8 cellular contexts compared by ENCODE assay signal in genomic region chrX:24693453-24694202, GRCh38. TPM values are rescaled to one million over a fixed set of nuclear protein-coding genes. Genes with fewer than 3 reads are reported as not detected.
DNase-seq lines count a peak whose midpoint lies in the region; ATAC-seq lines count a peak whose summit lies in the region.

A gene with protein sequence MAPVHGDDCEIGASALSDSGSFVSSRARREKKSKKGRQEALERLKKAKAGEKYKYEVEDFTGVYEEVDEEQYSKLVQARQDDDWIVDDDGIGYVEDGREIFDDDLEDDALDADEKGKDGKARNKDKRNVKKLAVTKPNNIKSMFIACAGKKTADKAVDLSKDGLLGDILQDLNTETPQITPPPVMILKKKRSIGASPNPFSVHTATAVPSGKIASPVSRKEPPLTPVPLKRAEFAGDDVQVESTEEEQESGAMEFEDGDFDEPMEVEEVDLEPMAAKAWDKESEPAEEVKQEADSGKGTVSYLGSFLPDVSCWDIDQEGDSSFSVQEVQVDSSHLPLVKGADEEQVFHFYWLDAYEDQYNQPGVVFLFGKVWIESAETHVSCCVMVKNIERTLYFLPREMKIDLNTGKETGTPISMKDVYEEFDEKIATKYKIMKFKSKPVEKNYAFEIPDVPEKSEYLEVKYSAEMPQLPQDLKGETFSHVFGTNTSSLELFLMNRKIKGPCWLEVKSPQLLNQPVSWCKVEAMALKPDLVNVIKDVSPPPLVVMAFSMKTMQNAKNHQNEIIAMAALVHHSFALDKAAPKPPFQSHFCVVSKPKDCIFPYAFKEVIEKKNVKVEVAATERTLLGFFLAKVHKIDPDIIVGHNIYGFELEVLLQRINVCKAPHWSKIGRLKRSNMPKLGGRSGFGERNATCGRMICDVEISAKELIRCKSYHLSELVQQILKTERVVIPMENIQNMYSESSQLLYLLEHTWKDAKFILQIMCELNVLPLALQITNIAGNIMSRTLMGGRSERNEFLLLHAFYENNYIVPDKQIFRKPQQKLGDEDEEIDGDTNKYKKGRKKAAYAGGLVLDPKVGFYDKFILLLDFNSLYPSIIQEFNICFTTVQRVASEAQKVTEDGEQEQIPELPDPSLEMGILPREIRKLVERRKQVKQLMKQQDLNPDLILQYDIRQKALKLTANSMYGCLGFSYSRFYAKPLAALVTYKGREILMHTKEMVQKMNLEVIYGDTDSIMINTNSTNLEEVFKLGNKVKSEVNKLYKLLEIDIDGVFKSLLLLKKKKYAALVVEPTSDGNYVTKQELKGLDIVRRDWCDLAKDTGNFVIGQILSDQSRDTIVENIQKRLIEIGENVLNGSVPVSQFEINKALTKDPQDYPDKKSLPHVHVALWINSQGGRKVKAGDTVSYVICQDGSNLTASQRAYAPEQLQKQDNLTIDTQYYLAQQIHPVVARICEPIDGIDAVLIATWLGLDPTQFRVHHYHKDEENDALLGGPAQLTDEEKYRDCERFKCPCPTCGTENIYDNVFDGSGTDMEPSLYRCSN (N-terminal part only) (plus strand): TSS chrX:24693918. CDS start chrX:24693962, 44 bp downstream.

- peaks cover 7% of the 10 kb centered on the region for H3K27me3 Mint-ChIP-seq in activated CD4-positive, alpha-beta T cell treated with anti-CD3 and anti-CD28 coated beads, Interleukin-2, amount 10 ng/mL, durations not matched to agents 7 days and 5 days

- H3K36me3 Mint-ChIP-seq in activated CD4-positive, alpha-beta T cell treated with anti-CD3 and anti-CD28 coated beads, Interleukin-2, amount 10 ng/mL, durations not matched to agents 7 days and 5 days (ENCODE audit: low read depth): peaks cover 10% of the 10 kb centered on the region

- no peaks in the 10 kb centered on the region for H3K9me3 Mint-ChIP-seq in activated CD4-positive, alpha-beta T cell treated with anti-CD3 and anti-CD28 coated beads, Interleukin-2, amount 10 ng/mL, durations not matched to agents 7 days and 5 days

- DNase-seq in C1 segment of cervical spinal cord (lab: John Stamatoyannopoulos, UW): peak; percentile 40 to 95 (median 86)
- peak; percentile 97 to 99 for DNase-seq in NCI-H526 (lab: John Stamatoyannopoulos, UW)
- DNase-seq in activated CD4-positive, alpha-beta T cell treated with anti-CD3 and anti-CD28 coated beads, Interleukin-2, amount 10 ng/mL, durations not matched to agents 7 days and 5 days: peak; percentile 75
- DNase-seq in dedifferentiated amniotic fluid mesenchymal stem cell (ENCODE audit: extremely low spot score): peak; percentile 91
- DNase-seq in left kidney (ENCODE audit: low read depth, low spot score): peak; percentile 98
- DNase-seq in stimulated activated CD4-positive, alpha-beta T cell treated with anti-CD3 and anti-CD28 coated beads, Interleukin-1b, Interleukin-23, amount 100 ng/mL, for 48 hours: peak; percentile 87

- H3K4me1 Mint-ChIP-seq in activated CD4-positive, alpha-beta T cell treated with anti-CD3 and anti-CD28 coated beads, Interleukin-2, amount 10 ng/mL, durations not matched to agents 7 days and 5 days: peaks cover 24% of the 10 kb centered on the region

- peak within 1 kb of the TSS; percentile 86 for H3K4me3 Mint-ChIP-seq in activated CD4-positive, alpha-beta T cell treated with anti-CD3 and anti-CD28 coated beads, Interleukin-2, amount 10 ng/mL, durations not matched to agents 7 days and 5 days

- POLR2A ChIA-PET in activated CD4-positive, alpha-beta T cell treated with anti-CD3 and anti-CD28 coated beads, Interleukin-2, amount 10 ng/mL, durations not matched to agents 7 days and 5 days (lab: Charles Lee): no interaction called here

- peak; percentile 93 for ATAC-seq in GM19328 (IDR thresholded peaks at IDR 0.05; ENCODE audit: unreplicated experiment)
- peak; percentile 92 for ATAC-seq in HG03469 (IDR thresholded peaks at IDR 0.05; ENCODE audit: unreplicated experiment)

- H3K27ac Mint-ChIP-seq in activated CD4-positive, alpha-beta T cell treated with anti-CD3 and anti-CD28 coated beads, Interleukin-2, amount 10 ng/mL, durations not matched to agents 7 days and 5 days: peak within 1 kb of the TSS; percentile 96

- CTCF ChIA-PET in activated CD4-positive, alpha-beta T cell treated with anti-CD3 and anti-CD28 coated beads, Interleukin-2, amount 10 ng/mL, durations not matched to agents 7 days and 5 days (lab: Charles Lee): no interaction called here

RNA-seq across cellular contexts. Expression of the gene that starts here (rescaled TPM):
- 10 to 100 TPM; 36.9 to 37.0 TPM for total RNA-seq in activated CD4-positive, alpha-beta T cell treated with anti-CD3 and anti-CD28 coated beads, Interleukin-2, amount 10 ng/mL, durations not matched to agents 7 days and 5 days

Comparison
In these comparisons a context has a peak if more than half of its experiments do, and no peak if none do; other contexts are left out.
1. Peak in every context shown above with its lines: DNase-seq and ATAC-seq.